In genomic region chr7:44072364-44073231, GRCh38 we compare ENCODE assay signal across 1 cellular context.
TF ChIP-seq lines count a peak whose summit lies in the region.

No MANE protein-coding gene starts in this region.

TF ChIP-seq in A549, 52 proteins besides CTCF, POLR2A, EP300 and RAD21 (continued from another document):
- TF ChIP-seq E2F6 (IDR thresholded peaks at IDR 0.05; ENCODE audit: borderline replicate concordance, low read depth): no peak
- 0 out of 2 replicates have a peak, but pooled peaks have one; percentile 20 for TF ChIP-seq POLR2AphosphoS2 (conservative IDR thresholded peaks at IDR 0.05; ENCODE audit: low read length)
- TF ChIP-seq CBX2 (IDR thresholded peaks at IDR 0.05; ENCODE audit: borderline replicate concordance, low read depth): no peak
- TF ChIP-seq ZNF302 (CRISPR knock-in tag; IDR thresholded peaks at IDR 0.05): no peak
